In genomic region chr3:42473083-42473932, GRCh38 we compare ENCODE assay signal across 1 cellular context.
TF ChIP-seq lines count a peak whose summit lies in the region.

No MANE protein-coding gene starts in this region.

TF ChIP-seq in endothelial cell of umbilical vein, 7 proteins besides CTCF, POLR2A, EP300 and RAD21 (continued from another document):
- TF ChIP-seq EZH2 (IDR thresholded peaks at IDR 0.05; ENCODE audit: borderline replicate concordance, low read depth, low read length, severe bottlenecking), result no peak
- TF ChIP-seq FOS (IDR thresholded peaks at IDR 0.05; ENCODE audit: borderline replicate concordance, insufficient read depth, low read length), result peak; percentile 69
